ENCODE assay signal across 1 cellular context in the genomic region with DNA sequence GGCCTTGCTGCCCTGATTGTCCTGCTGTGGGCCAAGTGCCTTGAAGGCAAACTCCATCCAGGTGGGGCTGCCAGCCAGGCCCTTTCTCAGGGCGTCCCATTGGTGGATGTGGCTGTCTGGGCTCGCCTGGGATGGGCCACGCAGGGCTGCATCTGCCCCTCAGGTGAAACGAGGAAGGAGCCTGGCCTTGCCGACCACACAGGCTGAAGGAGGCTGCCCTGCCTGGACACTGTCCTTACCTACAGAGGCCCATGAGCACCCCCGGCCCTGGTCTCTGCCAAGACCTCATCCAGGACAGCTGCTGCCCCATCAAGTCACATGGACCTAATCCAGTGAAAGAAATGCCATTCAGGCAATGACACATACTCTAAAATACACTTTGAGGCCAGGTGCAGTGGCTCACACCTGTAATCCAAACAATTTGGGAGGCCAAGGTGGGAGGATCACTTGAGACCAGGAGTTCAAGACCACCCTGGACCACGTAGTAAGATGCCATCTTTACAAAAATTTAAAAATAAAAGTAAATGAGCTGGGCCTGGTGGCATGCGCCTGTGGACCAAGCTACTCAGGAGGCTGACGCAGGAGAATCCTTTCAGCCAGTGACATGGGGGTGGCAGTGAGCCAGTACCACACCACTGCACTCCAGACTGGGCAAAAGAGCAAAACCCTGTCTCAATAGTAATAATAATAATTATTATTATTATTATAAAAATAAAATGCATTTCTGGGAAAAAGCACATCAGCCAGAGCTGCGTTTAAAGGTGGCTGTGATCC.
TF ChIP-seq lines count a peak whose summit lies in the region.

No MANE protein-coding gene starts in this region.

TF ChIP-seq in K562, 482 proteins besides CTCF, POLR2A, EP300 and RAD21:
- peak; percentile 93 for TF ChIP-seq ZNF507 (tag; conservative IDR thresholded peaks at IDR 0.05)
- no peak for TF ChIP-seq ARID2 (IDR thresholded peaks at IDR 0.05)
TF ChIP-seq in K562: peak in this region for 1.
